1 cellular context compared by ENCODE assay signal in the genomic region with DNA sequence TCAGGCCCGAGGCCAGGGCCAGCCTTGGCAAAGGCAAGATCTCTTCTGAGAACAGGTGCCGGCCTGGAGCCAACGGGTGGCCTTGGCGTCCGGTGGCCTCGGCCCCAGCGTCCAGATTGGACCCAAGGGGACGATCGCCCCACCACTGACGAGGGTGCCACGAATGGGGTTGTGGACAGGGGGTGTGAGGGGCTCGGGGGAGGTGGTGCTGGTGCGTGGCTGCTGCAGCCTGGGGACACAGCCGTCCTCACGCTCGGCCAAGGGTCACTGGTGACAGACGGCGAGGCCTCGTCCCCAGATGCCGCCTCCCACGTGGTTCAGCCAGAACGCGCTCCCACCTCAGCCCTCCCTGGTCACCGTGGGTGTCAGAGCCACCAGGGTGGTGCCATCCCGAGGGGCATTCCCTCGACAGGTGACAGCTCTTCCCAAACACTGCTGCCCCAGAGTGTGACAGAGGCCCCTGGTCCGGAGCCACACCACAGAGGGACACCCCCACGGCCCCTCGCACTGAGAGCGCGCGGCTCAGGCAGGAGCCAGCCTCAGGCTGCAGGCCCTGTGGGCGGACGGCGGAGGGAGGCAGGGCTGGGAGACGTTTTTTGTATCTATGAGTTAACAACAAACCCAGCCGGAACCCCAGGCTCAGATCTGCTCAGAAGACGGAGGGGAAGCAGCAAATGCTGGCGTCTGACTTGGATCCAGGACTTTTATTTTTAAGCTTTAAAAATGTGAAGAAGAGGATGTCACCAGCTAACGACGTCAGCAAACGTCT.
TF ChIP-seq lines count a peak whose summit lies in the region.

No MANE protein-coding gene starts in this region.

TF ChIP-seq in H1, 55 proteins besides CTCF, POLR2A, EP300 and RAD21:
- TF ChIP-seq BCL11A (IDR thresholded peaks at IDR 0.05; ENCODE audit: low read depth in 2 of 2, low read length in 2 of 2) (no peak), CHD2 (IDR thresholded peaks at IDR 0.05; ENCODE audit: low read length) (no peak), HDAC6 (IDR thresholded peaks at IDR 0.05; ENCODE audit: low read depth, low read length) (no peak), CBX8 (IDR thresholded peaks at IDR 0.05; ENCODE audit: borderline replicate concordance, low read depth, low read length) (no peak), BRCA1 (IDR thresholded peaks at IDR 0.05; ENCODE audit: low read depth, low read length) (no peak), SIN3A (conservative IDR thresholded peaks at IDR 0.05 in 1 of 2, IDR thresholded peaks at IDR 0.05 in 1 of 2; ENCODE audit: low read depth in 1 of 2, low read length in 2 of 2) (no peak), CHD1 (IDR thresholded peaks at IDR 0.05; ENCODE audit: low read depth, low read length) (no peak), TAF1 (IDR thresholded peaks at IDR 0.05; ENCODE audit: low read depth, low read length) (no peak), EGR1 (IDR thresholded peaks at IDR 0.05; ENCODE audit: borderline replicate concordance, low read depth, low read length) (no peak), E2F6 (IDR thresholded peaks at IDR 0.05) (no peak), RXRA (IDR thresholded peaks at IDR 0.05; ENCODE audit: insufficient read depth, low read depth, low read length) (no peak), FOSL1 (IDR thresholded peaks at IDR 0.05; ENCODE audit: insufficient read depth, low read depth, low read length) (no peak), POLR2AphosphoS5 (IDR thresholded peaks at IDR 0.05; ENCODE audit: low read depth, low read length) (no peak), SP4 (IDR thresholded peaks at IDR 0.05; ENCODE audit: low read length) (no peak)
